In the genomic region with DNA sequence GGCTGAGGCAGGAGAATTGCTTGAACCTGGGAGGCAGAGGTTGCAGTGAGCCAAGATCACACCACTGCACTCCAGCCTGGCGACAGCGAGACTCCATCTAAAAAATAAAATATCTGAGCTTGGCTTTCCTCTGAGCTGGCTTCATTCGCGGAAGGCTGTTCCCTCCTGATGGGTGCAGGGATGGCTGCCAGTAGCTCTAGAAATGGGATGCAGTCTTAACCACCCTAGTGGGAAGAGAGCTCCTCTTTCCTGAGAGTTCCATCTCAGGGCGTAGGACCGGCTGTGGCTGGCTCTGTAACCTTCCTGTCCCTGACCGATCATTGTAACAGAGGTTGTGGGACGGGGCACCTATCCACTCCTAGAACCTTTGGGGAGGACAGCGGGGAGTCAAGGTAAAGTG, we compare ENCODE assay signal across 5 cellular contexts. TPM values are rescaled to one million over a fixed set of nuclear protein-coding genes. Genes with fewer than 3 reads are reported as not detected.
"Had no signal": no experiment of that assay in that cellular context is flagged by ENCODE, and none has a peak within 500 bp of the region (broad histone marks: within the 10 kb centered on the region; RNA-seq: fewer than 3 reads in every experiment).

No MANE protein-coding gene starts in this region.

- H3K27ac ChIP-seq: Peyer's patch, SJSA1 had no signal

- H3K36me3 ChIP-seq: adrenal gland, Peyer's patch, SJSA1 had no signal

- H3K4me1 ChIP-seq: SJSA1 had no signal

- DNase-seq: NCI-H1417 treated with DMSO at 0.1 percent for 48 hours had no signal

- H3K9me3 ChIP-seq: adrenal gland, MG63, Peyer's patch, SJSA1 had no signal

- H3K4me3 ChIP-seq: adrenal gland, MG63, Peyer's patch, SJSA1 had no signal

- H3K27me3 ChIP-seq: adrenal gland, MG63, Peyer's patch, SJSA1 had no signal

RNA-seq across cellular contexts. Expression of a gene that starts 35.4 kb away (rescaled TPM):
- total RNA-seq: SJSA1 had no signal

RNA-seq across cellular contexts. Expression of a gene that starts 49.1 kb away (rescaled TPM):
- total RNA-seq: SJSA1 had no signal
